ENCODE assay signal across 8 cellular contexts in the genomic region with DNA sequence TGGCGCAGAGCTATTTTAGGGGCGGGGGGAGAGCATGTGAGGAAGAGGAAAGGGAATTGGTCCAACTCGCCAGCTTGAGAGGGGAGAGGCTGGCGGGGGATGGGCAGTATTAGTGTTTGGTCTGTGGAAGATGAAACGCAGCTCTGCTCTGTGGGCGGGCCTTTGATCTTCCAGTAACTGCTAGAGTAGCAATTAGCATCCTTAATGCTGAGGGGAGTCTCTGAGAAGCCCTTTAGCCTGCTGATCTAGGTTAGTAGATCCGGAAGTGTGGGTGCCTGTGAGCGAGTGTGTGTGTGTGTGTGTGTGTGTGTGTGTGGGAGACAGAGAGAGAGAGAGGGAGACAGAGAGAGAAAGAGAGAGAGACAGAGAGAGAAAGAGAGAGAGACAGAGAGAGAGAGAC.
DNase-seq lines count a peak whose midpoint lies in the region; ATAC-seq, FAIRE-seq and TF ChIP-seq lines count a peak whose summit lies in the region.

No MANE protein-coding gene starts in this region.

- no peaks in the 10 kb centered on the region for H3K27me3 Mint-ChIP-seq in activated T-cell treated with anti-CD3 and anti-CD28 coated beads, Interleukin-2, amount 50 U/mL, for 72 hours (ENCODE audit: low read depth)

- H3K27ac ChIP-seq in heart right ventricle (peak overlapping the region in 1 of 10 donors; percentile 17), small intestine (ENCODE audit: low read depth in 1 of 2, low read length in 1 of 2) (no peak overlapping the region), PC-3 (ENCODE audit: low read length) (no peak overlapping the region)

- H3K36me3 ChIP-seq in heart right ventricle (no peaks in the 10 kb centered on the region), small intestine (ENCODE audit: control insufficient read depth in 2 of 2, insufficient read depth in 2 of 2, low read length in 2 of 2) (no peaks in the 10 kb centered on the region), PC-3 (ENCODE audit: low read depth, low read length) (no peaks in the 10 kb centered on the region)

- H3K4me2 ChIP-seq in PC-3 (ENCODE audit: low read length) = no peak overlapping the region

- DNase-seq in GM10266 (ENCODE audit: extremely low spot score) (peak; percentile 36), NCI-H69 (lab: John Stamatoyannopoulos, UW) (peak; percentile 79), heart right ventricle (peak in 1 of 2 donors; percentile 28), small intestine (peak; percentile 53), KG1 (lab: John Stamatoyannopoulos, UW) (no peak), PC-3 (no peak)
- peak; percentile 69 to 81 for DNase-seq in activated T-cell treated with anti-CD3 and anti-CD28 coated beads, Interleukin-2, amount 50 U/mL, for 72 hours

- peaks cover 85% of the 10 kb centered on the region for H3K4me1 Mint-ChIP-seq in activated T-cell treated with anti-CD3 and anti-CD28 coated beads, Interleukin-2, amount 50 U/mL, for 72 hours (ENCODE audit: low read depth)

- H2AFZ ChIP-seq in PC-3 (ENCODE audit: low read length) = no peak overlapping the region

- peak overlapping the region in 7 of 10 donors; percentile 12 to 42 (median 38) for H3K4me3 ChIP-seq in heart right ventricle
- no peak overlapping the region for H3K4me3 ChIP-seq in small intestine (ENCODE audit: low read depth in 1 of 2, low read length in 2 of 2)
- H3K4me3 ChIP-seq in PC-3 (ENCODE audit: low read length) = no peak overlapping the region

- ATAC-seq in activated T-cell treated with anti-CD3 and anti-CD28 coated beads, Interleukin-2, amount 50 U/mL, for 72 hours (replicated peaks in 1 of 2) = peak; percentile 24 to 51
- ATAC-seq in heart right ventricle (peak; percentile 25 to 57 (median 40)), esophagus mucosa (no peak), PC-3 (no peak)

- H3K4me1 ChIP-seq in heart right ventricle (peaks cover 0 to 16% (median 8%) of the 10 kb centered on the region in 9 donors), small intestine (ENCODE audit: control insufficient read depth in 2 of 2, insufficient read depth in 1 of 2, low read depth in 1 of 2, low read length in 1 of 2) (no peaks in the 10 kb centered on the region), PC-3 (ENCODE audit: insufficient read depth, low read length) (peaks cover 25% of the 10 kb centered on the region)

- intact Hi-C loops in heart right ventricle (cut with DNase I) = no loop called here
- intact Hi-C loops in PC-3 (cut with micrococcal nuclease) = no loop called here

- CTCF ChIA-PET in PC-3 (lab: Charles Lee) = no interaction called here

- TF ChIP-seq CTCF in GM10266 (IDR thresholded peaks at IDR 0.05; ENCODE audit: control insufficient read depth, insufficient read depth, low read depth, missing control alignments) (no peak), heart right ventricle (IDR thresholded peaks at IDR 0.05) (no peak), PC-3 (conservative IDR thresholded peaks at IDR 0.05; ENCODE audit: low read depth, low read length) (no peak)

- H3K9me3 ChIP-seq in heart right ventricle = no peaks in the 10 kb centered on the region
- H3K9me3 ChIP-seq in small intestine (ENCODE audit: control insufficient read depth, low read depth) = no peaks in the 10 kb centered on the region
- no peaks in the 10 kb centered on the region for H3K9me3 ChIP-seq in PC-3 (ENCODE audit: low read length)

- H3F3A ChIP-seq in PC-3 (ENCODE audit: low read length, unreplicated experiment) = no peaks in the 10 kb centered on the region

- H3K79me2 ChIP-seq in PC-3 (ENCODE audit: low read length) = no peaks in the 10 kb centered on the region

- POLR2A ChIA-PET in PC-3 (lab: Charles Lee; ENCODE audit: unreplicated experiment) = no interaction called here

- H3K27me3 ChIP-seq in heart right ventricle (no peaks in the 10 kb centered on the region), small intestine (ENCODE audit: control insufficient read depth in 2 of 2, insufficient read depth in 2 of 2, low read length in 2 of 2) (no peaks in the 10 kb centered on the region), PC-3 (ENCODE audit: low read length) (no peaks in the 10 kb centered on the region)

- H3K9me2 ChIP-seq in PC-3 (replicated peaks; ENCODE audit: low read length) = no peaks in the 10 kb centered on the region

- peaks cover 2 to 6% of the 10 kb centered on the region in 2 donors for H3K9me3 Mint-ChIP-seq in activated T-cell treated with anti-CD3 and anti-CD28 coated beads, Interleukin-2, amount 50 U/mL, for 72 hours

- peak overlapping the region; percentile 91 for H3K27ac Mint-ChIP-seq in activated T-cell treated with anti-CD3 and anti-CD28 coated beads, Interleukin-2, amount 50 U/mL, for 72 hours

- peaks cover 8 to 11% of the 10 kb centered on the region in 2 donors for H3K36me3 Mint-ChIP-seq in activated T-cell treated with anti-CD3 and anti-CD28 coated beads, Interleukin-2, amount 50 U/mL, for 72 hours (ENCODE audit: insufficient read depth in 2 of 2)

- H3K9ac ChIP-seq in PC-3 (ENCODE audit: low read length) = no peak overlapping the region

- BruUV-seq in PC-3 (replicated peaks; lab: Mats Ljungman, UMichigan) = no TSS peak

- no peaks in the 10 kb centered on the region for H4K20me1 ChIP-seq in PC-3 (ENCODE audit: low read length)

- H3K4me3 Mint-ChIP-seq in activated T-cell treated with anti-CD3 and anti-CD28 coated beads, Interleukin-2, amount 50 U/mL, for 72 hours = peak overlapping the region; percentile 68 to 70

- WGBS in heart right ventricle, 2 donors = 1% methylated on average over 8 of the region's 8 CpGs
- WGBS in small intestine, 3 donors = 2 to 4% (median 4%) methylated on average over 8 of the region's 8 CpGs

- no peak for FAIRE-seq in small intestine (lab: Jason Lieb, UNC)

Comparison
In these comparisons a context has a peak if more than half of its experiments do, and no peak if none do; other contexts are left out.
1. DNase-seq: peak in GM10266 (single experiment), NCI-H69 (single experiment), activated T-cell treated with anti-CD3 and anti-CD28 coated beads, Interleukin-2, amount 50 U/mL, for 72 hours (2 of 2) and small intestine (single experiment); none in KG1 (single experiment) and PC-3 (single experiment).
2. ATAC-seq: peak in activated T-cell treated with anti-CD3 and anti-CD28 coated beads, Interleukin-2, amount 50 U/mL, for 72 hours (2 of 2) and heart right ventricle (8 of 8); none in esophagus mucosa (single experiment) and PC-3 (single experiment).
3. H3K4me3 ChIP-seq: peak in heart right ventricle (7 of 10); none in small intestine (0 of 2) and PC-3 (single experiment).